In genomic region chr6:152404458-152404857, GRCh38 we compare ENCODE assay signal across 24 cellular contexts.
DNase-seq lines count a peak whose midpoint lies in the region; ATAC-seq and TF ChIP-seq lines count a peak whose summit lies in the region.
"Had no signal": no experiment of that assay in that cellular context is flagged by ENCODE, and none has a peak within 500 bp of the region (broad histone marks: within the 10 kb centered on the region; RNA-seq: fewer than 3 reads in every experiment).

No MANE protein-coding gene starts in this region.

- no peak for TF ChIP-seq CTCF in foreskin fibroblast (IDR thresholded peaks at IDR 0.05; ENCODE audit: low read depth, low read length)

- DNase-seq in glomerular visceral epithelial cell (ENCODE audit: extremely low spot score) (peak; percentile 56), foreskin fibroblast (no peak), A172 (ENCODE audit: low spot score) (no peak), NCI-H1092 (lab: John Stamatoyannopoulos, UW) (no peak)
- no peak for DNase-seq in NK-92 treated with Interleukin-12 subunit alpha and Interleukin-12 subunit beta, amount 100 ng/mL, for 24 hours (lab: John Stamatoyannopoulos, UW)
- DNase-seq: activated CD8-positive, alpha-beta memory T cell treated with anti-CD3 and anti-CD28 coated beads for 24 hours; activated naive CD4-positive, alpha-beta T cell treated with anti-CD3 and anti-CD28 coated beads, Interleukin-2, amount 50 U/mL, for 16 hours; activated T-cell treated with anti-CD3 and anti-CD28 coated beads, Interleukin-2, amount 50 U/mL, for 72 hours; aorta; central memory CD4-positive, alpha-beta T cell; dorsolateral prefrontal cortex; GDM1; left colon; natural killer cell; NCI-H187; NCI-H774; OCI-M1; pancreas; right lobe of liver; SIG-M5 had no signal

- ATAC-seq in GM18498 (IDR thresholded peaks at IDR 0.05; ENCODE audit: unreplicated experiment) (peak; percentile 50), GM21619 (IDR thresholded peaks at IDR 0.05; ENCODE audit: unreplicated experiment) (peak; percentile 81), HG03135 (IDR thresholded peaks at IDR 0.05; ENCODE audit: unreplicated experiment) (peak; percentile 88)
- ATAC-seq: activated T-cell treated with anti-CD3 and anti-CD28 coated beads, Interleukin-2, amount 50 U/mL, for 72 hours; left colon; natural killer cell; right lobe of liver had no signal

- H3K4me3 ChIP-seq in foreskin fibroblast (ENCODE audit: low read depth in 1 of 2, low read length in 2 of 2), result no peak overlapping the region
- H3K4me3 ChIP-seq: dorsolateral prefrontal cortex, pancreas, right lobe of liver, suprapubic skin had no signal
